In genomic region chr2:30109856-30110255, GRCh38 we compare ENCODE assay signal across 21 cellular contexts. TPM values are rescaled to one million over a fixed set of nuclear protein-coding genes. Genes with fewer than 3 reads are reported as not detected.
A peak's percentile ranks its signal among the peaks of the same experiment; 100 is the strongest.
DNase-seq lines count a peak whose midpoint lies in the region; ATAC-seq, FAIRE-seq and TF ChIP-seq lines count a peak whose summit lies in the region.
"Had no signal": no experiment of that assay in that cellular context is flagged by ENCODE, and none has a peak within 500 bp of the region (broad histone marks: within the 10 kb centered on the region; RNA-seq: fewer than 3 reads in every experiment).

No MANE protein-coding gene starts in this region.

- no peak overlapping the region for H3K4me3 ChIP-seq in kidney (ENCODE audit: low read length in 2 of 2)
- H3K4me3 ChIP-seq: GM12878 had no signal

- no peak for ATAC-seq in foreskin keratinocyte
- no peak for ATAC-seq in GM18907 (IDR thresholded peaks at IDR 0.05; ENCODE audit: unreplicated experiment)
- ATAC-seq: GM12878 had no signal

- DNase-seq in H4 (ENCODE audit: low spot score) (peak; percentile 46), RPMI7951 (ENCODE audit: low read depth) (peak; percentile 65), foreskin keratinocyte (peak; percentile 5), urothelium cell line (ENCODE audit: low spot score) (no peak), kidney (no peak), D721Med (ENCODE audit: insufficient read length, low spot score) (no peak)
- DNase-seq: BE2C; Calu3; CD4-positive, alpha-beta memory T cell; GOT3; KG1; MM.1S; NCI-H1105 treated with DMSO at 0.1 percent for 48 hours; NCI-H1694 treated with DMSO at 0.1 percent for 48 hours; NCI-H226; NCI-H526; RPMI8226; SIG-M5 had no signal

- H3K4me1 ChIP-seq in foreskin keratinocyte (no peaks in the 10 kb centered on the region), kidney (ENCODE audit: control insufficient read depth in 1 of 2, insufficient read depth in 1 of 2, low read depth in 1 of 2, low read length in 2 of 2) (peaks cover 5 to 11% of the 10 kb centered on the region in 2 donors)
- H3K4me1 ChIP-seq: BE2C had no signal

- H3K27me3 ChIP-seq in foreskin keratinocyte = no peaks in the 10 kb centered on the region
- H3K27me3 ChIP-seq: BE2C had no signal

- no peaks in the 10 kb centered on the region for H3K9me3 ChIP-seq in kidney (ENCODE audit: control insufficient read depth in 1 of 2, low read length in 2 of 2)
- H3K9me3 ChIP-seq: BE2C had no signal

- H3K9ac ChIP-seq in kidney (ENCODE audit: low read length in 2 of 2) = no peak overlapping the region

- TF ChIP-seq CTCF in foreskin keratinocyte (conservative IDR thresholded peaks at IDR 0.05) (no peak), kidney (IDR thresholded peaks at IDR 0.05; ENCODE audit: borderline replicate concordance, extremely low read depth, insufficient read depth) (no peak), D721Med (IDR thresholded peaks at IDR 0.05; ENCODE audit: insufficient read depth, missing control alignments) (no peak)

- H3K36me3 ChIP-seq in kidney (ENCODE audit: control insufficient read depth in 1 of 2, insufficient read depth in 2 of 2, low read length in 2 of 2) = no peaks in the 10 kb centered on the region
- H3K36me3 ChIP-seq: BE2C had no signal

- FAIRE-seq in urothelium cell line (lab: Jason Lieb, UNC) = peak; percentile 37
- FAIRE-seq in kidney (lab: Jason Lieb, UNC) = no peak
- FAIRE-seq in D721Med (lab: Jason Lieb, UNC) = no peak
- FAIRE-seq: G401.6, GM12878 had no signal

- H3K27ac ChIP-seq in foreskin keratinocyte (no peak overlapping the region), kidney (ENCODE audit: low read depth in 2 of 2, low read length in 2 of 2) (no peak overlapping the region)

- intact Hi-C loops in kidney (cut with DNase I) = no loop called here

RNA-seq across cellular contexts. Expression of gene YPEL5, which starts 37.0 kb away (rescaled TPM):
- 35.8 and 46.7 TPM in 2 replicates for total RNA-seq in H4 (2014; rRNA removed; shearing (Covaris generic))
- 47.1 and 64.4 TPM in 2 replicates for total RNA-seq in RPMI7951 (2014; rRNA removed; shearing (Covaris generic))
- total RNA-seq in foreskin keratinocyte = 33.5 and 44.0 TPM in 2 replicates
- 27.8 and 35.3 TPM in 2 replicates for polyA plus RNA-seq in foreskin keratinocyte
- 109 TPM for total RNA-seq in kidney
- 102 TPM for polyA plus RNA-seq in kidney (ENCODE audit: insufficient read depth, low read depth, low replicate concordance)

Comparison
In these comparisons a context has a peak if more than half of its experiments do, and no peak if none do; other contexts are left out.
1. DNase-seq: peak in H4 (single experiment), RPMI7951 (single experiment) and foreskin keratinocyte (2 of 2); none in urothelium cell line (single experiment), kidney (single experiment) and D721Med (single experiment).